Comparison of ENCODE assay signal across 14 cellular contexts in genomic region chr11:79159657-79160450, GRCh38.
A peak's percentile ranks its signal among the peaks of the same experiment; 100 is the strongest.
DNase-seq lines count a peak whose midpoint lies in the region; ATAC-seq and TF ChIP-seq lines count a peak whose summit lies in the region.
"Had no signal": no experiment of that assay in that cellular context is flagged by ENCODE, and none has a peak within 500 bp of the region (broad histone marks: within the 10 kb centered on the region; RNA-seq: fewer than 3 reads in every experiment).

No MANE protein-coding gene starts in this region.

- no peaks in the 10 kb centered on the region; the same call in 1 of the 2 replicates for H3K9me1 ChIP-seq in IMR-90 (ENCODE audit: insufficient read depth, low read length)

- no peaks in the 10 kb centered on the region; the same call in 1 of the 2 replicates for H3K4me1 ChIP-seq in Caco-2
- no peaks in the 10 kb centered on the region for H3K4me1 ChIP-seq in IMR-90 (ENCODE audit: control insufficient read depth, insufficient read depth, low read length)
- H3K4me1 ChIP-seq in MM.1S (ENCODE audit: low read length), result no peaks in the 10 kb centered on the region
- H3K4me1 ChIP-seq in CD8-positive, alpha-beta memory T cell (ENCODE audit: insufficient read depth, low read length), result no peaks in the 10 kb centered on the region
- H3K4me1 ChIP-seq: tibial artery had no signal

- peak; percentile 35 for TF ChIP-seq RAD21 in IMR-90 (IDR thresholded peaks at IDR 0.05; ENCODE audit: low read length)
- TF ChIP-seq RAD21 in neural cell (conservative IDR thresholded peaks at IDR 0.05), result no peak

- no peaks in the 10 kb centered on the region for H3K36me3 Mint-ChIP-seq in Caco-2 (ENCODE audit: insufficient read depth, unreplicated experiment)
- no peaks in the 10 kb centered on the region for H3K36me3 Mint-ChIP-seq in CD8-positive, alpha-beta memory T cell

- no TSS peak for BruUV-seq in Caco-2 (replicated peaks; lab: Mats Ljungman, UMichigan)
- no TSS peak for BruUV-seq in IMR-90 (replicated peaks; lab: Mats Ljungman, UMichigan)

- peaks cover 1% of the 10 kb centered on the region; the same call in 1 of the 2 replicates for H3K27me3 ChIP-seq in Caco-2 (replicated peaks; ENCODE audit: control insufficient read depth, insufficient read depth, low read length)
- no peaks in the 10 kb centered on the region for H3K27me3 ChIP-seq in IMR-90 (ENCODE audit: control insufficient read depth, insufficient read depth, low read length)
- no peaks in the 10 kb centered on the region for H3K27me3 ChIP-seq in neural cell (ENCODE audit: insufficient read depth, low read depth, low read length)
- no peaks in the 10 kb centered on the region for H3K27me3 ChIP-seq in MM.1S (replicated peaks; ENCODE audit: insufficient read depth, low read length)
- no peaks in the 10 kb centered on the region for H3K27me3 ChIP-seq in CD8-positive, alpha-beta memory T cell (ENCODE audit: insufficient read depth, low read length, poor library complexity, severe bottlenecking)
- H3K27me3 ChIP-seq: tibial artery had no signal

- H2BK15ac ChIP-seq in IMR-90 (ENCODE audit: low read depth, low read length), result no peak overlapping the region

- no peak overlapping the region for H2BK20ac ChIP-seq in IMR-90 (ENCODE audit: low read depth, low read length)

- H2AK5ac ChIP-seq in IMR-90 (ENCODE audit: low read depth, low read length), result no peak overlapping the region

- intact Hi-C loops in Caco-2 (cut with micrococcal nuclease; ENCODE audit: unreplicated experiment), result loop anchor here (1.0 kb wide), 2 partner anchors 97 to 515 kb away; no protein-coding TSS in a partner anchor
- intact Hi-C loops in IMR-90 (cut with micrococcal nuclease), result no loop called here

- no peak overlapping the region for H3K4me3 ChIP-seq in Caco-2 (ENCODE audit: low read depth, low read length)
- H3K4me3 ChIP-seq in IMR-90 (ENCODE audit: insufficient read depth, low read depth, low read length), result no peak overlapping the region
- H3K4me3 ChIP-seq in choroid plexus epithelial cell (ENCODE audit: low read depth, low read length), result no peak overlapping the region
- no peak overlapping the region for H3K4me3 ChIP-seq in neural cell (ENCODE audit: low read length)
- H3K4me3 ChIP-seq in MM.1S (ENCODE audit: low read length), result no peak overlapping the region
- no peak overlapping the region for H3K4me3 ChIP-seq in CD8-positive, alpha-beta memory T cell (ENCODE audit: low read length)
- H3K4me3 ChIP-seq: tibial artery had no signal

- H3K23ac ChIP-seq in IMR-90 (ENCODE audit: low read depth, low read length), result no peak overlapping the region

- in situ Hi-C loops in IMR-90 (cut with MboI; ENCODE audit: low sequenced_read_pairs), result no loop called here

- H3K4me3 Mint-ChIP-seq in Caco-2 (ENCODE audit: unreplicated experiment), result no peak overlapping the region
- no peak overlapping the region for H3K4me3 Mint-ChIP-seq in CD8-positive, alpha-beta memory T cell

- CTCF ChIA-PET in Caco-2 (lab: Charles Lee) (interaction anchor here (0.7 to 1.8 kb wide), 3 partner anchors 71 to 514 kb away, joined by 4 to 6 read pairs (median 5); no protein-coding TSS in a partner anchor), IMR-90 (lab: Yijun Ruan, JAX) (no interaction called here)
- CTCF ChIA-PET in CD8-positive, alpha-beta memory T cell (lab: Charles Lee), result no interaction called here

- H3K4me1 Mint-ChIP-seq in Caco-2 (ENCODE audit: low read depth, unreplicated experiment), result peaks cover 4% of the 10 kb centered on the region
- H3K4me1 Mint-ChIP-seq in CD8-positive, alpha-beta memory T cell, result no peaks in the 10 kb centered on the region

- no peak overlapping the region for H4K5ac ChIP-seq in IMR-90 (ENCODE audit: low read depth, low read length)

- no peaks in the 10 kb centered on the region for H3K79me1 ChIP-seq in IMR-90 (ENCODE audit: low read depth in 1 of 2, low read length in 2 of 2)

- no peaks in the 10 kb centered on the region for H3K79me2 ChIP-seq in neural cell (replicated peaks; ENCODE audit: insufficient read depth, low read length)
- H3K79me2 ChIP-seq in MM.1S (ENCODE audit: low read length), result no peaks in the 10 kb centered on the region

- H2AK9ac ChIP-seq in IMR-90 (replicated peaks; ENCODE audit: low read depth, low read length, poor library complexity), result no peak overlapping the region

- no peak overlapping the region for H3K4me2 ChIP-seq in IMR-90 (ENCODE audit: low read depth, low read length)
- no peak overlapping the region for H3K4me2 ChIP-seq in neural cell (ENCODE audit: low read length)
- H3K4me2 ChIP-seq in MM.1S (ENCODE audit: low read depth, low read length), result no peak overlapping the region

- H3K27me3 Mint-ChIP-seq in Caco-2 (ENCODE audit: insufficient read depth, unreplicated experiment), result peaks cover 10% of the 10 kb centered on the region
- H3K27me3 Mint-ChIP-seq in CD8-positive, alpha-beta memory T cell, result peaks cover 0 to 3% of the 10 kb centered on the region in 2 donors

- H4K91ac ChIP-seq in IMR-90 (ENCODE audit: insufficient read depth, low read depth, low read length), result no peak overlapping the region

- H3K14ac ChIP-seq in IMR-90 (replicated peaks; ENCODE audit: low read depth, low read length), result no peak overlapping the region

- H3K27ac Mint-ChIP-seq in Caco-2 (ENCODE audit: unreplicated experiment), result no peak overlapping the region
- no peak overlapping the region for H3K27ac Mint-ChIP-seq in CD8-positive, alpha-beta memory T cell

- H4K20me1 ChIP-seq in IMR-90 (ENCODE audit: insufficient read depth, low read length), result no peaks in the 10 kb centered on the region
- H4K20me1 ChIP-seq in neural cell (ENCODE audit: insufficient read depth), result no peaks in the 10 kb centered on the region
- no peaks in the 10 kb centered on the region for H4K20me1 ChIP-seq in MM.1S (ENCODE audit: insufficient read depth, low read length)

- H3K4ac ChIP-seq in IMR-90 (ENCODE audit: low read depth, low read length), result no peak overlapping the region

- H3K27ac ChIP-seq in IMR-90 (ENCODE audit: insufficient read depth, low read length) (no peak overlapping the region), neural cell (ENCODE audit: low read length) (peak overlapping the region; percentile 23), MM.1S (ENCODE audit: low read length) (no peak overlapping the region)
- no peak overlapping the region for H3K27ac ChIP-seq in CD8-positive, alpha-beta memory T cell (ENCODE audit: low read depth, low read length)
- H3K27ac ChIP-seq: tibial artery had no signal

- ATAC-seq in IMR-90 (ENCODE audit: low read depth), result no peak

- POLR2A ChIA-PET in Caco-2 (lab: Charles Lee), result no interaction called here
- POLR2A ChIA-PET in IMR-90 (lab: Charles Lee; ENCODE audit: unreplicated experiment), result no interaction called here
- POLR2A ChIA-PET in CD8-positive, alpha-beta memory T cell (lab: Charles Lee), result no interaction called here

- H3K9me3 ChIP-seq in Caco-2, result no peaks in the 10 kb centered on the region
- no peaks in the 10 kb centered on the region for H3K9me3 ChIP-seq in IMR-90 (ENCODE audit: control insufficient read depth, insufficient read depth, low read length)
- H3K9me3 ChIP-seq in neural cell (ENCODE audit: low read length), result no peaks in the 10 kb centered on the region
- no peaks in the 10 kb centered on the region for H3K9me3 ChIP-seq in MM.1S (replicated peaks; ENCODE audit: insufficient read depth, low read length)
- no peaks in the 10 kb centered on the region for H3K9me3 ChIP-seq in CD8-positive, alpha-beta memory T cell (ENCODE audit: low read length)
- H3K9me3 ChIP-seq: tibial artery had no signal

- H3K9me2 ChIP-seq in neural cell (ENCODE audit: insufficient read depth, low read length) (no peaks in the 10 kb centered on the region), MM.1S (replicated peaks; ENCODE audit: insufficient read depth, low read length) (no peaks in the 10 kb centered on the region)

- WGBS in IMR-90 (ENCODE audit: extremely low coverage in 2 of 2, insufficient read length in 1 of 2), 2 experiments, result 86% methylated on average over 1 of the region's 6 CpGs; no CpG with 5 or more reads in 1 of the 2 experiments

- dilution Hi-C loops in IMR-90 (cut with HindIII; ENCODE audit: low sequenced_read_pairs, unreplicated experiment), result no loop called here

- H2BK5ac ChIP-seq in IMR-90 (ENCODE audit: low read depth, low read length, poor library complexity, severe bottlenecking), result no peak overlapping the region

- TF ChIP-seq EP300 in neural cell (conservative IDR thresholded peaks at IDR 0.05; ENCODE audit: poor library complexity, severe bottlenecking), result no peak

- no peaks in the 10 kb centered on the region for H3K9me3 Mint-ChIP-seq in Caco-2 (ENCODE audit: unreplicated experiment)
- peaks cover 0 to 3% (median 2%) of the 10 kb centered on the region in 5 donors for H3K9me3 Mint-ChIP-seq in CD8-positive, alpha-beta memory T cell

- H3K36me3 ChIP-seq in Caco-2 (ENCODE audit: control insufficient read depth, insufficient read depth, low read length) (no peaks in the 10 kb centered on the region), IMR-90 (ENCODE audit: control insufficient read depth, insufficient read depth, low read length) (no peaks in the 10 kb centered on the region), neural cell (ENCODE audit: insufficient read depth, low read length) (no peaks in the 10 kb centered on the region), MM.1S (replicated peaks; ENCODE audit: insufficient read depth, low read length) (no peaks in the 10 kb centered on the region)
- H3K36me3 ChIP-seq in CD8-positive, alpha-beta memory T cell (ENCODE audit: insufficient read depth, low read length), result no peaks in the 10 kb centered on the region
- H3K36me3 ChIP-seq: tibial artery had no signal

- no peak overlapping the region for H2BK120ac ChIP-seq in IMR-90 (ENCODE audit: low read depth, low read length)

- TF ChIP-seq CTCF in Caco-2 (IDR thresholded peaks at IDR 0.05; ENCODE audit: insufficient read depth in 1 of 2, low read depth in 1 of 2, low read length in 1 of 2, severe bottlenecking in 1 of 2, unreplicated experiment in 1 of 2) (peak; percentile 24 to 35), IMR-90 (conservative IDR thresholded peaks at IDR 0.05; ENCODE audit: low read depth, low read length) (peak; percentile 31; the same call in 1 of the 2 replicates), choroid plexus epithelial cell (conservative IDR thresholded peaks at IDR 0.05; ENCODE audit: low read depth, low read length) (peak; percentile 39), neural cell (IDR thresholded peaks at IDR 0.05; ENCODE audit: poor library complexity, severe bottlenecking) (peak; percentile 35), MM.1S (IDR thresholded peaks at IDR 0.05; ENCODE audit: low read length) (no peak)

- H3K56ac ChIP-seq in IMR-90 (ENCODE audit: extremely low read depth, insufficient read depth, low read length), result no peak overlapping the region

- H3F3A ChIP-seq in neural cell (ENCODE audit: insufficient read depth, low read length, poor library complexity, severe bottlenecking), result peaks cover 2% of the 10 kb centered on the region
- no peaks in the 10 kb centered on the region for H3F3A ChIP-seq in MM.1S (ENCODE audit: insufficient read depth, low read length)

- H3K9ac ChIP-seq in IMR-90 (ENCODE audit: low read depth, low read length) (no peak overlapping the region), neural cell (ENCODE audit: low read length) (no peak overlapping the region), MM.1S (ENCODE audit: low read length) (no peak overlapping the region)

- H3K18ac ChIP-seq in IMR-90 (ENCODE audit: low read depth, low read length), result no peak overlapping the region

- H2AFZ ChIP-seq in IMR-90 (replicated peaks; ENCODE audit: low read length, poor library complexity) (no peak overlapping the region), neural cell (ENCODE audit: low read depth, low read length) (no peak overlapping the region), MM.1S (ENCODE audit: low read length) (no peak overlapping the region)

- no peak for TF ChIP-seq POLR2A in IMR-90 (IDR thresholded peaks at IDR 0.05; ENCODE audit: low read depth, low read length)

- no peak overlapping the region for H4K8ac ChIP-seq in IMR-90 (ENCODE audit: low read depth in 2 of 2, low read length in 2 of 2)

- DNase-seq in Caco-2, result no peak
- no peak for DNase-seq in IMR-90
- DNase-seq in choroid plexus epithelial cell (ENCODE audit: low read depth), result peak; percentile 11
- no peak for DNase-seq in MM.1S
- DNase-seq in NCI-H128 (lab: John Stamatoyannopoulos, UW; ENCODE audit: unreplicated experiment), result no peak
- no peak for DNase-seq in CD8-positive, alpha-beta memory T cell
- no peak for DNase-seq in NCI-H774 (lab: John Stamatoyannopoulos, UW)
- DNase-seq: GOT3; KG1; NCI-H187; stimulated activated CD4-positive, alpha-beta T cell treated with anti-CD3 and anti-CD28 coated beads, Interleukin-2, amount 100 ng/mL, for 24 hours; T1000; tibial artery had no signal
